ENCODE assay signal across 1 cellular context in genomic region chr5:7597058-7597457, GRCh38.
TF ChIP-seq lines count a peak whose summit lies in the region.

No MANE protein-coding gene starts in this region.

TF ChIP-seq in GM23338, 12 proteins besides CTCF, POLR2A, EP300 and RAD21 (continued from another document):
- TF ChIP-seq EZH2 (IDR thresholded peaks at IDR 0.05; ENCODE audit: low read depth, unreplicated experiment) (no peak), JUNB (IDR thresholded peaks at IDR 0.05; ENCODE audit: unreplicated experiment) (no peak), NANOG (IDR thresholded peaks at IDR 0.05; ENCODE audit: borderline replicate concordance) (no peak)
- TF ChIP-seq, protein P1, sequence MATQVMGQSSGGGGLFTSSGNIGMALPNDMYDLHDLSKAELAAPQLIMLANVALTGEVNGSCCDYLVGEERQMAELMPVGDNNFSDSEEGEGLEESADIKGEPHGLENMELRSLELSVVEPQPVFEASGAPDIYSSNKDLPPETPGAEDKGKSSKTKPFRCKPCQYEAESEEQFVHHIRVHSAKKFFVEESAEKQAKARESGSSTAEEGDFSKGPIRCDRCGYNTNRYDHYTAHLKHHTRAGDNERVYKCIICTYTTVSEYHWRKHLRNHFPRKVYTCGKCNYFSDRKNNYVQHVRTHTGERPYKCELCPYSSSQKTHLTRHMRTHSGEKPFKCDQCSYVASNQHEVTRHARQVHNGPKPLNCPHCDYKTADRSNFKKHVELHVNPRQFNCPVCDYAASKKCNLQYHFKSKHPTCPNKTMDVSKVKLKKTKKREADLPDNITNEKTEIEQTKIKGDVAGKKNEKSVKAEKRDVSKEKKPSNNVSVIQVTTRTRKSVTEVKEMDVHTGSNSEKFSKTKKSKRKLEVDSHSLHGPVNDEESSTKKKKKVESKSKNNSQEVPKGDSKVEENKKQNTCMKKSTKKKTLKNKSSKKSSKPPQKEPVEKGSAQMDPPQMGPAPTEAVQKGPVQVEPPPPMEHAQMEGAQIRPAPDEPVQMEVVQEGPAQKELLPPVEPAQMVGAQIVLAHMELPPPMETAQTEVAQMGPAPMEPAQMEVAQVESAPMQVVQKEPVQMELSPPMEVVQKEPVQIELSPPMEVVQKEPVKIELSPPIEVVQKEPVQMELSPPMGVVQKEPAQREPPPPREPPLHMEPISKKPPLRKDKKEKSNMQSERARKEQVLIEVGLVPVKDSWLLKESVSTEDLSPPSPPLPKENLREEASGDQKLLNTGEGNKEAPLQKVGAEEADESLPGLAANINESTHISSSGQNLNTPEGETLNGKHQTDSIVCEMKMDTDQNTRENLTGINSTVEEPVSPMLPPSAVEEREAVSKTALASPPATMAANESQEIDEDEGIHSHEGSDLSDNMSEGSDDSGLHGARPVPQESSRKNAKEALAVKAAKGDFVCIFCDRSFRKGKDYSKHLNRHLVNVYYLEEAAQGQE (IDR thresholded peaks at IDR 0.05; ENCODE audit: unreplicated experiment), result no peak
- TF ChIP-seq, protein P2, sequence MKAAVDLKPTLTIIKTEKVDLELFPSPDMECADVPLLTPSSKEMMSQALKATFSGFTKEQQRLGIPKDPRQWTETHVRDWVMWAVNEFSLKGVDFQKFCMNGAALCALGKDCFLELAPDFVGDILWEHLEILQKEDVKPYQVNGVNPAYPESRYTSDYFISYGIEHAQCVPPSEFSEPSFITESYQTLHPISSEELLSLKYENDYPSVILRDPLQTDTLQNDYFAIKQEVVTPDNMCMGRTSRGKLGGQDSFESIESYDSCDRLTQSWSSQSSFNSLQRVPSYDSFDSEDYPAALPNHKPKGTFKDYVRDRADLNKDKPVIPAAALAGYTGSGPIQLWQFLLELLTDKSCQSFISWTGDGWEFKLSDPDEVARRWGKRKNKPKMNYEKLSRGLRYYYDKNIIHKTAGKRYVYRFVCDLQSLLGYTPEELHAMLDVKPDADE (IDR thresholded peaks at IDR 0.05), result no peak
